ENCODE assay signal across 15 cellular contexts in the genomic region with DNA sequence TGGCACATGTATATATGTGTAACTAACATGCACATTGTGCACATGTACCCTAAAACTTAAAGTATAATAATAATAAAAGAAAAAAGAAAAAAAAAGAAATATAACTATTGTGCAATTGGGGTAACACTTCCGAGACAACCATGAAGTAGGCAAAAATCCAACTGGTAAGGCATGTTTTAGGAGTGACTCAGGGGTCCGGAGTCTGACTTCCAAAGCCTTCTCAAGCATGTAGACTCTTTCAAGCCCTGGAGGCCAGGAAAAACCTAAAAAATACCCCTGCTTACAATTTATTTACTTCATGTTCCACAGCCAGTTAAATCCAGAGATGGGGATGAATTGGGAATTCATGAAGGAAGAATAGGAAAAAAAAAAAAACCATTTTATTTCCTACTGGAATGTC.
A peak's percentile ranks its signal among the peaks of the same experiment; 100 is the strongest.
DNase-seq lines count a peak whose midpoint lies in the region; TF ChIP-seq lines count a peak whose summit lies in the region.
"Had no signal": no experiment of that assay in that cellular context is flagged by ENCODE, and none has a peak within 500 bp of the region (broad histone marks: within the 10 kb centered on the region; RNA-seq: fewer than 3 reads in every experiment).

No MANE protein-coding gene starts in this region.

- H3K36me3 ChIP-seq in BJ (ENCODE audit: control insufficient read depth, insufficient read depth, low read length) (no peaks in the 10 kb centered on the region), transverse colon (no peaks in the 10 kb centered on the region)
- H3K36me3 ChIP-seq: pancreas had no signal

- no peak for TF ChIP-seq EP300 in transverse colon (IDR thresholded peaks at IDR 0.05; ENCODE audit: low read depth)

- no peak overlapping the region for H3K27ac ChIP-seq in transverse colon
- H3K27ac ChIP-seq: pancreas had no signal

- H3K4me1 ChIP-seq in transverse colon, result no peaks in the 10 kb centered on the region
- H3K4me1 ChIP-seq: pancreas had no signal

- H3K9me3 ChIP-seq in transverse colon, result no peaks in the 10 kb centered on the region
- H3K9me3 ChIP-seq: pancreas had no signal

- TF ChIP-seq CTCF in BJ (IDR thresholded peaks at IDR 0.05; ENCODE audit: insufficient read depth, low read depth, low read length) (no peak), cardiac fibroblast (IDR thresholded peaks at IDR 0.05; ENCODE audit: low read depth, low read length) (no peak), transverse colon (IDR thresholded peaks at IDR 0.05) (no peak)

- intact Hi-C loops in transverse colon (cut with DNase I; ENCODE audit: low total_unique reads), result no loop called here

- DNase-seq in BJ (ENCODE audit: low read depth) (peak; percentile 63), M059J (ENCODE audit: low read depth) (peak; percentile 93), cardiac fibroblast (ENCODE audit: low read depth in 2 of 2) (peak; percentile 89), iris pigment epithelial cell (ENCODE audit: low read depth) (peak; percentile 77), NCI-H1417 treated with DMSO at 0.1 percent for 48 hours (lab: John Stamatoyannopoulos, UW) (no peak), HEK293T (ENCODE audit: extremely low spot score) (no peak), transverse colon (no peak)
- no peak for DNase-seq in stimulated activated CD4-positive, alpha-beta T cell treated with anti-CD3 and anti-CD28 coated beads, Interleukin-15, amount 100 ng/mL, for 24 hours
- DNase-seq: ACHN; activated CD4-positive, CD25-positive, alpha-beta regulatory T cell treated with anti-CD3 and anti-CD28 coated beads, Interleukin-2, amount 50 U/mL, for 72 hours; activated T-cell treated with anti-CD3 and anti-CD28 coated beads, Interleukin-2, amount 50 U/mL, for 4 hours; CD4-positive, alpha-beta T cell; NCI-H1417; NCI-H69; pancreas had no signal

- TF ChIP-seq POLR2A in transverse colon (IDR thresholded peaks at IDR 0.05), result no peak

- no peaks in the 10 kb centered on the region for H3K27me3 ChIP-seq in BJ (ENCODE audit: control insufficient read depth, insufficient read depth, low read length)
- no peaks in the 10 kb centered on the region for H3K27me3 ChIP-seq in transverse colon
- H3K27me3 ChIP-seq: pancreas had no signal

- CTCF ChIA-PET in BJ (lab: Yijun Ruan, JAX) (no interaction called here), HEK293T (lab: Yijun Ruan, JAX) (no interaction called here)

- 67 to 83% methylated on average over 2 of the region's 2 CpGs for WGBS in transverse colon (ENCODE audit: low coverage in 1 of 2), 2 donors

- POLR2A ChIA-PET in BJ (lab: Charles Lee), result no interaction called here
- POLR2A ChIA-PET in HEK293T (lab: Yijun Ruan, JAX), result no interaction called here

- H3K4me3 ChIP-seq in BJ (ENCODE audit: low read depth, low read length), result no peak overlapping the region
- H3K4me3 ChIP-seq in cardiac fibroblast (replicated peaks in 1 of 2; ENCODE audit: low read depth in 2 of 2, low read length in 2 of 2), result no peak overlapping the region
- H3K4me3 ChIP-seq in transverse colon, result no peak overlapping the region
- H3K4me3 ChIP-seq: pancreas had no signal

- in situ Hi-C loops in transverse colon (cut with MboI; ENCODE audit: low pct_ligation_motif_present in 1 of 4, low pct_unique_long_range_greater_than_20kb in 1 of 4, low sequenced_read_pairs in 3 of 4), result no loop called here

TF ChIP-seq in HEK293T, 16 proteins besides CTCF, POLR2A, EP300 and RAD21:
- TF ChIP-seq, protein P1, sequence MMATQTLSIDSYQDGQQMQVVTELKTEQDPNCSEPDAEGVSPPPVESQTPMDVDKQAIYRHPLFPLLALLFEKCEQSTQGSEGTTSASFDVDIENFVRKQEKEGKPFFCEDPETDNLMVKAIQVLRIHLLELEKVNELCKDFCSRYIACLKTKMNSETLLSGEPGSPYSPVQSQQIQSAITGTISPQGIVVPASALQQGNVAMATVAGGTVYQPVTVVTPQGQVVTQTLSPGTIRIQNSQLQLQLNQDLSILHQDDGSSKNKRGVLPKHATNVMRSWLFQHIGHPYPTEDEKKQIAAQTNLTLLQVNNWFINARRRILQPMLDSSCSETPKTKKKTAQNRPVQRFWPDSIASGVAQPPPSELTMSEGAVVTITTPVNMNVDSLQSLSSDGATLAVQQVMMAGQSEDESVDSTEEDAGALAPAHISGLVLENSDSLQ (IDR thresholded peaks at IDR 0.05), result no peak

Comparison
In these comparisons a context has a peak if more than half of its experiments do, and no peak if none do; other contexts are left out.
1. DNase-seq: peak in BJ (single experiment), M059J (single experiment), cardiac fibroblast (2 of 2) and iris pigment epithelial cell (single experiment); none in NCI-H1417 treated with DMSO at 0.1 percent for 48 hours (single experiment), stimulated activated CD4-positive, alpha-beta T cell treated with anti-CD3 and anti-CD28 coated beads, Interleukin-15, amount 100 ng/mL, for 24 hours (single experiment), HEK293T (single experiment) and transverse colon (single experiment).